In genomic region chr11:19116315-19116970, GRCh38 we compare ENCODE assay signal across 9 cellular contexts. TPM values are rescaled to one million over a fixed set of nuclear protein-coding genes. Genes with fewer than 3 reads are reported as not detected.
DNase-seq lines count a peak whose midpoint lies in the region; FAIRE-seq and TF ChIP-seq lines count a peak whose summit lies in the region.
"Had no signal": no experiment of that assay in that cellular context is flagged by ENCODE, and none has a peak within 500 bp of the region (broad histone marks: within the 10 kb centered on the region; RNA-seq: fewer than 3 reads in every experiment).

No MANE protein-coding gene starts in this region.

- intact Hi-C loops in testis (cut with DNase I; ENCODE audit: low total_unique reads), result no loop called here

- H3K9me3 Mint-ChIP-seq in activated CD4-positive, alpha-beta T cell treated with anti-CD3 and anti-CD28 coated beads, Interleukin-2, amount 10 ng/mL, durations not matched to agents 7 days and 5 days, result no peaks in the 10 kb centered on the region

- H3K27ac ChIP-seq in testis, result no peak overlapping the region

- peak; percentile 10 for DNase-seq in activated CD4-positive, alpha-beta T cell treated with anti-CD3 and anti-CD28 coated beads, Interleukin-2, amount 10 ng/mL, durations not matched to agents 7 days and 5 days
- no peak for DNase-seq in activated CD4-positive, alpha-beta T cell treated with anti-CD3 and anti-CD28 coated beads, Interleukin-2, amount 50 U/mL, for 1 hour
- peak; percentile 20 to 27 for DNase-seq in activated T-cell treated with anti-CD3 and anti-CD28 coated beads, Interleukin-2, amount 50 U/mL, for 48 hours
- no peak for DNase-seq in testis
- DNase-seq in stimulated activated CD4-positive, alpha-beta T cell treated with anti-CD3 and anti-CD28 coated beads, Interleukin-4, amount 100 ng/mL, for 1 hour, result no peak
- no peak for DNase-seq in NCI-H524 treated with DMSO at 0.1 percent for 48 hours (lab: John Stamatoyannopoulos, UW)
- DNase-seq in SW480 (ENCODE audit: low spot score), result no peak

- no peaks in the 10 kb centered on the region for H3K9me3 ChIP-seq in testis

- H3K36me3 Mint-ChIP-seq in activated CD4-positive, alpha-beta T cell treated with anti-CD3 and anti-CD28 coated beads, Interleukin-2, amount 10 ng/mL, durations not matched to agents 7 days and 5 days (ENCODE audit: low read depth), result peaks cover 21% of the 10 kb centered on the region

- peaks cover 13% of the 10 kb centered on the region for H3K4me1 ChIP-seq in testis

- H3K4me3 ChIP-seq in testis, result peak overlapping the region; percentile 84 to 93

- peak overlapping the region; percentile 85 for H3K4me3 Mint-ChIP-seq in activated CD4-positive, alpha-beta T cell treated with anti-CD3 and anti-CD28 coated beads, Interleukin-2, amount 10 ng/mL, durations not matched to agents 7 days and 5 days

- no peaks in the 10 kb centered on the region for H3K36me3 ChIP-seq in testis (ENCODE audit: low read depth, missing control alignments)

- FAIRE-seq in islet of Langerhans (lab: Jason Lieb, UNC), result peak; percentile 77

- H3K27ac Mint-ChIP-seq in activated CD4-positive, alpha-beta T cell treated with anti-CD3 and anti-CD28 coated beads, Interleukin-2, amount 10 ng/mL, durations not matched to agents 7 days and 5 days, result peak overlapping the region; percentile 92

- H3K27me3 Mint-ChIP-seq in activated CD4-positive, alpha-beta T cell treated with anti-CD3 and anti-CD28 coated beads, Interleukin-2, amount 10 ng/mL, durations not matched to agents 7 days and 5 days, result peaks cover 16% of the 10 kb centered on the region

- POLR2A ChIA-PET in activated CD4-positive, alpha-beta T cell treated with anti-CD3 and anti-CD28 coated beads, Interleukin-2, amount 10 ng/mL, durations not matched to agents 7 days and 5 days (lab: Charles Lee), result interaction anchor here (0.6 kb wide), 1 partner anchor 8 kb away, joined by 12 read pairs; no protein-coding TSS in a partner anchor

- H3K4me1 Mint-ChIP-seq in activated CD4-positive, alpha-beta T cell treated with anti-CD3 and anti-CD28 coated beads, Interleukin-2, amount 10 ng/mL, durations not matched to agents 7 days and 5 days, result peaks cover 42% of the 10 kb centered on the region

- TF ChIP-seq CTCF in testis (IDR thresholded peaks at IDR 0.05), result no peak

- H3K27me3 ChIP-seq in testis, result no peaks in the 10 kb centered on the region

- WGBS in testis, 2 donors, result 25 to 31% methylated on average over 15 to 16 of the region's 16 CpGs

- CTCF ChIA-PET in activated CD4-positive, alpha-beta T cell treated with anti-CD3 and anti-CD28 coated beads, Interleukin-2, amount 10 ng/mL, durations not matched to agents 7 days and 5 days (lab: Charles Lee), result no interaction called here

- TF ChIP-seq POLR2A in testis (IDR thresholded peaks at IDR 0.05), result no peak

RNA-seq across cellular contexts. Expression of gene ZDHHC13, which starts 0.5 kb away (rescaled TPM):
- total RNA-seq in activated CD4-positive, alpha-beta T cell treated with anti-CD3 and anti-CD28 coated beads, Interleukin-2, amount 10 ng/mL, durations not matched to agents 7 days and 5 days, result 10 to 100 TPM; 25.1 to 27.7 TPM
- total RNA-seq in testis, result 10 to 100 TPM; 16.3 to 17.2 TPM
- polyA plus RNA-seq in testis (ENCODE audit: insufficient read depth, low read depth, low replicate concordance), result 32.6 TPM

RNA-seq across cellular contexts. Expression of gene MRGPRX2, which starts 55.9 kb away (rescaled TPM):
- not detected for total RNA-seq in activated CD4-positive, alpha-beta T cell treated with anti-CD3 and anti-CD28 coated beads, Interleukin-2, amount 10 ng/mL, durations not matched to agents 7 days and 5 days
- under 1 TPM in 1 of 2 donors, not detected in 1; 0.50 TPM for total RNA-seq in testis
- not detected for polyA plus RNA-seq in testis (ENCODE audit: insufficient read depth, low read depth, low replicate concordance)
- total RNA-seq: SK-MEL-5 had no signal

Comparison
In these comparisons a context has a peak if more than half of its experiments do, and no peak if none do; other contexts are left out.
1. DNase-seq: peak in activated CD4-positive, alpha-beta T cell treated with anti-CD3 and anti-CD28 coated beads, Interleukin-2, amount 10 ng/mL, durations not matched to agents 7 days and 5 days (single experiment) and activated T-cell treated with anti-CD3 and anti-CD28 coated beads, Interleukin-2, amount 50 U/mL, for 48 hours (2 of 2); none in activated CD4-positive, alpha-beta T cell treated with anti-CD3 and anti-CD28 coated beads, Interleukin-2, amount 50 U/mL, for 1 hour (single experiment), testis (single experiment), stimulated activated CD4-positive, alpha-beta T cell treated with anti-CD3 and anti-CD28 coated beads, Interleukin-4, amount 100 ng/mL, for 1 hour (single experiment), NCI-H524 treated with DMSO at 0.1 percent for 48 hours (single experiment) and SW480 (single experiment).